Comparison of ENCODE assay signal across 34 cellular contexts in the genomic region with DNA sequence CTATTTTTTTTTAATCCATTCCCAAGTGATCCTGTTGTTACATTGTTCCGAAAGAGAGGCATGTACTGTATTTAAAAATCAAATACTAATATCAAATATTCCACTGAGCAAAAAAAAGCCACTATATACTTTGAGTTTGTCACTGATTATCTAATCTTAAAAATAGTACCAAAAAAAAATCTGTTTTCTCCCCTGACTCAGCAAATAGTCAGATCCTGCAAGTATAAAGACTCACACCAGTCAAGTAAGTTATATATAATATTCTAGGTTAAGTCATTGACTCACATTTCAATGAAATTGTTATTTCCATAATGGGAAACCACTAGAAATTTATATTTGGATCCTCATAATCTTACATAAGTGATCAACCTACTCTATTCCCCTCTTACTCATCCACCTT.
"Had no signal": no experiment of that assay in that cellular context is flagged by ENCODE, and none has a peak within 500 bp of the region (broad histone marks: within the 10 kb centered on the region; RNA-seq: fewer than 3 reads in every experiment).

No MANE protein-coding gene starts in this region.

- H3K27ac Mint-ChIP-seq: activated CD4-positive, alpha-beta memory T cell treated with anti-CD3 and anti-CD28 coated beads, Interleukin-2, amount 10 ng/mL, durations not matched to agents 7 days and 5 days; activated CD4-positive, alpha-beta T cell treated with anti-CD3 and anti-CD28 coated beads, Interleukin-2, amount 10 ng/mL, durations not matched to agents 7 days and 5 days; activated naive CD8-positive, alpha-beta T cell; activated T-helper 17 cell treated with anti-CD3 and anti-CD28 coated beads, Interleukin-2, amount 50 U/mL, for 72 hours; dendritic cell treated with granulocyte-macrophage colony-stimulating factor and Interleukin-4, amounts not matched to agents 40 ng/mL and 50 ng/mL, for 4 days; endodermal cell; WTC11 had no signal

- H3K36me3 ChIP-seq: brain microvascular endothelial cell, heart left ventricle had no signal

- H3K27ac ChIP-seq: brain microvascular endothelial cell, coronary artery, dorsolateral prefrontal cortex, heart left ventricle, VCaP had no signal

- H3K27me3 Mint-ChIP-seq: activated CD4-positive, alpha-beta memory T cell treated with anti-CD3 and anti-CD28 coated beads, Interleukin-2, amount 10 ng/mL, durations not matched to agents 7 days and 5 days; activated CD4-positive, alpha-beta T cell treated with anti-CD3 and anti-CD28 coated beads, Interleukin-2, amount 10 ng/mL, durations not matched to agents 7 days and 5 days; activated naive CD8-positive, alpha-beta T cell; activated T-helper 17 cell treated with anti-CD3 and anti-CD28 coated beads, Interleukin-2, amount 50 U/mL, for 72 hours; central memory CD8-positive, alpha-beta T cell; dendritic cell treated with granulocyte-macrophage colony-stimulating factor and Interleukin-4, amounts not matched to agents 40 ng/mL and 50 ng/mL, for 4 days had no signal

- H3K4me3 Mint-ChIP-seq: activated CD4-positive, alpha-beta memory T cell treated with anti-CD3 and anti-CD28 coated beads, Interleukin-2, amount 10 ng/mL, durations not matched to agents 7 days and 5 days; activated CD4-positive, alpha-beta T cell treated with anti-CD3 and anti-CD28 coated beads, Interleukin-2, amount 10 ng/mL, durations not matched to agents 7 days and 5 days; activated naive CD8-positive, alpha-beta T cell; activated T-cell treated with anti-CD3 and anti-CD28 coated beads, Interleukin-2, amount 50 U/mL, for 4 hours; activated T-helper 17 cell treated with anti-CD3 and anti-CD28 coated beads, Interleukin-2, amount 50 U/mL, for 72 hours; central memory CD8-positive, alpha-beta T cell; dendritic cell treated with granulocyte-macrophage colony-stimulating factor and Interleukin-4, amounts not matched to agents 40 ng/mL and 50 ng/mL, for 4 days; endodermal cell; WTC11 had no signal

- H3K36me3 Mint-ChIP-seq: activated naive CD8-positive, alpha-beta T cell; WTC11 had no signal

- H3K4me3 ChIP-seq: coronary artery, dorsolateral prefrontal cortex, heart left ventricle had no signal

- H3K9me3 ChIP-seq: heart left ventricle had no signal

- H3K9me3 Mint-ChIP-seq: activated CD4-positive, alpha-beta T cell treated with anti-CD3 and anti-CD28 coated beads, Interleukin-2, amount 10 ng/mL, durations not matched to agents 7 days and 5 days; endodermal cell; WTC11 had no signal

- H3K4me1 Mint-ChIP-seq: activated CD4-positive, alpha-beta memory T cell treated with anti-CD3 and anti-CD28 coated beads, Interleukin-2, amount 10 ng/mL, durations not matched to agents 7 days and 5 days; activated CD4-positive, alpha-beta T cell treated with anti-CD3 and anti-CD28 coated beads, Interleukin-2, amount 10 ng/mL, durations not matched to agents 7 days and 5 days; activated T-helper 17 cell treated with anti-CD3 and anti-CD28 coated beads, Interleukin-2, amount 50 U/mL, for 72 hours; central memory CD8-positive, alpha-beta T cell; endodermal cell had no signal

- ATAC-seq: activated T-cell treated with anti-CD3 and anti-CD28 coated beads, Interleukin-2, amount 50 U/mL, for 4 hours; activated T-helper 17 cell treated with anti-CD3 and anti-CD28 coated beads, Interleukin-2, amount 50 U/mL, for 72 hours; esophagus mucosa; heart left ventricle; WTC11 had no signal

- H3K27me3 ChIP-seq: brain microvascular endothelial cell, dorsolateral prefrontal cortex, heart left ventricle had no signal

- DNase-seq: activated CD4-positive, alpha-beta memory T cell treated with anti-CD3 and anti-CD28 coated beads, Interleukin-2, amount 10 ng/mL, durations not matched to agents 7 days and 5 days; activated CD4-positive, alpha-beta T cell treated with anti-CD3 and anti-CD28 coated beads for 1 hour; activated CD4-positive, alpha-beta T cell treated with anti-CD3 and anti-CD28 coated beads for 4 hours; activated CD4-positive, alpha-beta T cell treated with anti-CD3 and anti-CD28 coated beads, Interleukin-2, amount 10 ng/mL, durations not matched to agents 7 days and 5 days; activated CD4-positive, alpha-beta T cell treated with anti-CD3 and anti-CD28 coated beads, Interleukin-2, amount 50 U/mL, for 4 hours; activated CD8-positive, alpha-beta memory T cell treated with anti-CD3 and anti-CD28 coated beads, Interleukin-2, amount 50 U/mL, for 48 hours; activated effector memory CD4-positive, alpha-beta T cell treated with Interleukin-2 at 50 U/mL for 16 hours; activated gamma-delta T cell treated with Interleukin-2 at 50 U/mL for 16 hours; activated naive CD4-positive, alpha-beta T cell treated with anti-CD3 and anti-CD28 coated beads, Interleukin-2, amount 50 U/mL, for 16 hours; activated naive CD4-positive, alpha-beta T cell treated with Interleukin-2 at 50 U/mL for 16 hours; activated T-cell treated with anti-CD3 and anti-CD28 coated beads for 4 hours; activated T-cell treated with anti-CD3 and anti-CD28 coated beads, Interleukin-2, amount 50 U/mL, for 4 hours; amniotic stem cell; anterior cingulate cortex; brain microvascular endothelial cell; dorsolateral prefrontal cortex; effector memory CD4-positive, alpha-beta T cell; endodermal cell; foreskin fibroblast; glutamatergic neuron; heart left ventricle; T-helper 2 cell had no signal

- FAIRE-seq: astrocyte, bronchial epithelial cell, frontal cortex, TTC549 had no signal
